ENCODE assay signal across 18 cellular contexts in the genomic region with DNA sequence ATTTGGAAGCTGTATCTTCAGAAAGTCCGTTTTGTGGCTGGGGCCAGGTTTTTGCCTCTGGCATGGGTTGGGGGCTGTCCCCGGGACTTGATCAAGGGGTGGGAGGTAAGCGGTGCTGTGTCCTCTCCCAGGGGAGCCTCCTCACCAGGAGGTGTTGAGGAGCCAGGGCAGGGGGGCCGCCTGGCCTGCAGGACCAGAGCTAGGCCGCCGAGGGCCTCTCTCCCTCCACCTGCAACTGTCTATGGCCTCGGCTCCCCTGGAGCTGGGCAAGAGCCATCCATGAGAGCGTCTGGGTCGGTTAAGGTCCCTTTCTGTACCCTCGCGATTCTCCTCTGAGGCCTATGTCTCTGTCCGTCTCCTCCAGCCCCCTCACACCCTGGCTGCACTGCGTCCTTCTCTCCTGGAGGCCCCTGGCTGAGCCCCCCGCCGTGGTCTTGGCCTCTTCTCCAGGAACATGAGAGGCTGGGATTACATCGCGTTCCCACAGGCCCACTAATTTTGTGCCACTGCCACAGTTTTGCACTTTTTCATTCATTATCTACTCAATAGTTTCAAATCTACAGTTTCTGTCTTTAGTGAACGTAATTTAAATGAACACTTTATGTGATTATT. TPM values are rescaled to one million over a fixed set of nuclear protein-coding genes. Genes with fewer than 3 reads are reported as not detected.
DNase-seq lines count a peak whose midpoint lies in the region; ATAC-seq and TF ChIP-seq lines count a peak whose summit lies in the region.
"Had no signal": no experiment of that assay in that cellular context is flagged by ENCODE, and none has a peak within 500 bp of the region (broad histone marks: within the 10 kb centered on the region; RNA-seq: fewer than 3 reads in every experiment).

No MANE protein-coding gene starts in this region.

- H3K23me2 ChIP-seq in H9 (ENCODE audit: insufficient read length, low read depth, low read length, poor library complexity, severe bottlenecking) = no peaks in the 10 kb centered on the region

- H3K4me2 ChIP-seq in BLaER1 (peak overlapping the region; percentile 62; the same call in 1 of the 2 replicates), H9 (ENCODE audit: insufficient read depth, insufficient read length, low read length) (no peak overlapping the region)
- H3K4me2 ChIP-seq: A549, PC-9 had no signal

- H2BK20ac ChIP-seq in H9 (ENCODE audit: low read depth, low read length, poor library complexity, severe bottlenecking) = no peak overlapping the region

- H3K4me1 ChIP-seq in BLaER1 (peaks cover 28% of the 10 kb centered on the region), H9 (ENCODE audit: insufficient read depth, low read length) (peaks cover 10% of the 10 kb centered on the region; the same call in 1 of the 2 replicates)
- H3K4me1 ChIP-seq: SJSA1 had no signal

- no peak overlapping the region for H3T11ph ChIP-seq in H9 (ENCODE audit: low read length)

- H4K5ac ChIP-seq in H9 (ENCODE audit: insufficient read length, low read depth, low read length) = no peak overlapping the region

- H3K36me3 Mint-ChIP-seq in H9 (ENCODE audit: insufficient read depth in 1 of 3, low read depth in 3 of 3) = no peaks in the 10 kb centered on the region
- H3K36me3 Mint-ChIP-seq in endothelial cell (ENCODE audit: low read depth, unreplicated experiment) = peaks cover 7% of the 10 kb centered on the region
- H3K36me3 Mint-ChIP-seq in nephron (ENCODE audit: low read depth) = no peaks in the 10 kb centered on the region
- H3K36me3 Mint-ChIP-seq in T-helper 2 cell treated with Interferon-gamma antibody and Interleukin-4, amounts not matched to agents 5 μg/mL and 100 μg/mL, for 36 hours (ENCODE audit: low read depth) = no peaks in the 10 kb centered on the region

- no peak overlapping the region for H3K23ac ChIP-seq in H9 (ENCODE audit: insufficient read length, low read depth, low read length)

- H3K27me3 ChIP-seq in BLaER1 = no peaks in the 10 kb centered on the region
- no peaks in the 10 kb centered on the region for H3K27me3 ChIP-seq in H9 (ENCODE audit: insufficient read depth, low read length)
- H3K27me3 ChIP-seq: SJSA1 had no signal

- H3K27ac Mint-ChIP-seq in H9 (peak overlapping the region in 2 of 3 experiments; percentile 54 to 84; a peak in 2 of 7 replicates), endothelial cell (ENCODE audit: unreplicated experiment) (peak overlapping the region; percentile 64), nephron (peak overlapping the region; percentile 9 to 60 (median 42))
- H3K27ac Mint-ChIP-seq in T-helper 2 cell treated with Interferon-gamma antibody and Interleukin-4, amounts not matched to agents 5 μg/mL and 100 μg/mL, for 36 hours = no peak overlapping the region

- H3K4me1 Mint-ChIP-seq in H9 = peaks cover 6 to 9% of the 10 kb centered on the region in 2 experiments
- peaks cover 28% of the 10 kb centered on the region for H3K4me1 Mint-ChIP-seq in endothelial cell (ENCODE audit: unreplicated experiment)
- H3K4me1 Mint-ChIP-seq in nephron = peaks cover 31% of the 10 kb centered on the region
- no peaks in the 10 kb centered on the region for H3K4me1 Mint-ChIP-seq in T-helper 2 cell treated with Interferon-gamma antibody and Interleukin-4, amounts not matched to agents 5 μg/mL and 100 μg/mL, for 36 hours (ENCODE audit: low read depth)

- TF ChIP-seq CTCF in H9 (conservative IDR thresholded peaks at IDR 0.05) (no peak), endothelial cell (IDR thresholded peaks at IDR 0.05; ENCODE audit: unreplicated experiment) (no peak), nephron (IDR thresholded peaks at IDR 0.05; ENCODE audit: unreplicated experiment in 3 of 3) (no peak), omental fat pad (IDR thresholded peaks at IDR 0.05) (no peak)

- H2BK120ac ChIP-seq in H9 (ENCODE audit: low read depth, low read length, poor library complexity, severe bottlenecking) = no peak overlapping the region

- no peak overlapping the region for H2AK5ac ChIP-seq in H9 (ENCODE audit: insufficient read length, low read length)

- H3K9me3 ChIP-seq in BLaER1 (no peaks in the 10 kb centered on the region), H9 (ENCODE audit: control insufficient read depth, low read depth, low read length) (no peaks in the 10 kb centered on the region)
- H3K9me3 ChIP-seq: A549, SJSA1 had no signal

- H3K27me3 Mint-ChIP-seq in H9 (ENCODE audit: low read depth) = no peaks in the 10 kb centered on the region; the same call in 1 of the 2 replicates
- peaks cover 2% of the 10 kb centered on the region for H3K27me3 Mint-ChIP-seq in endothelial cell (ENCODE audit: unreplicated experiment)
- H3K27me3 Mint-ChIP-seq in nephron (ENCODE audit: low read depth) = peaks cover 8% of the 10 kb centered on the region
- H3K27me3 Mint-ChIP-seq in T-helper 2 cell treated with Interferon-gamma antibody and Interleukin-4, amounts not matched to agents 5 μg/mL and 100 μg/mL, for 36 hours (ENCODE audit: low read depth) = no peaks in the 10 kb centered on the region

- peak overlapping the region; percentile 87 for H4K91ac ChIP-seq in H9 (ENCODE audit: insufficient read length, low read depth, low read length)

- H4K20me1 ChIP-seq in BLaER1 = no peaks in the 10 kb centered on the region
- H4K20me1 ChIP-seq in H9 (ENCODE audit: control insufficient read depth, insufficient read depth, insufficient read length) = no peaks in the 10 kb centered on the region

- H3K4me3 Mint-ChIP-seq in H9 = no peak overlapping the region
- no peak overlapping the region for H3K4me3 Mint-ChIP-seq in endothelial cell (ENCODE audit: unreplicated experiment)
- no peak overlapping the region for H3K4me3 Mint-ChIP-seq in nephron
- H3K4me3 Mint-ChIP-seq in T-helper 2 cell treated with Interferon-gamma antibody and Interleukin-4, amounts not matched to agents 5 μg/mL and 100 μg/mL, for 36 hours = no peak overlapping the region

- H3K9ac ChIP-seq in BLaER1 (no peak overlapping the region), H9 (ENCODE audit: extremely low read depth, insufficient read length, low read length) (no peak overlapping the region)

- no peak overlapping the region for H3K56ac ChIP-seq in H9 (ENCODE audit: insufficient read length, low read depth, low read length)

- H3K79me1 ChIP-seq in H9 (ENCODE audit: insufficient read depth, low read depth, low read length, poor library complexity, severe bottlenecking) = no peaks in the 10 kb centered on the region

- H2BK5ac ChIP-seq in H9 (ENCODE audit: insufficient read length, low read length) = no peak overlapping the region

- H4K8ac ChIP-seq in H9 (replicated peaks; ENCODE audit: insufficient read length, low read depth, low read length) = no peak overlapping the region

- no peak overlapping the region for H3K18ac ChIP-seq in H9 (ENCODE audit: insufficient read length, low read depth, low read length)

- ATAC-seq in omental fat pad (ENCODE audit: low FRiP score) (no peak), GM19023 (IDR thresholded peaks at IDR 0.05; ENCODE audit: unreplicated experiment) (no peak)
- ATAC-seq: A549 had no signal

- H3K27ac ChIP-seq in BLaER1 = no peak overlapping the region
- H3K27ac ChIP-seq in H9 (ENCODE audit: insufficient read length, low read depth, low read length) = no peak overlapping the region
- H3K27ac ChIP-seq: A549, C4-2B, PC-9, SJSA1 had no signal

- no peak overlapping the region for H3K4me3 ChIP-seq in BLaER1
- H3K4me3 ChIP-seq: A549, PC-9, SJSA1 had no signal

- peaks cover 2 to 3% of the 10 kb centered on the region in 2 experiments; a peak in 2 of 5 replicates for H3K9me3 Mint-ChIP-seq in H9
- H3K9me3 Mint-ChIP-seq in endothelial cell (ENCODE audit: unreplicated experiment) = no peaks in the 10 kb centered on the region
- no peaks in the 10 kb centered on the region for H3K9me3 Mint-ChIP-seq in nephron
- H3K9me3 Mint-ChIP-seq in T-helper 2 cell treated with Interferon-gamma antibody and Interleukin-4, amounts not matched to agents 5 μg/mL and 100 μg/mL, for 36 hours = no peaks in the 10 kb centered on the region

- WGBS in H9 (ENCODE audit: extremely low coverage, insufficient read length, low lambda C conversion rate) = no CpG with 5 or more reads among the region's 18 CpGs

- DNase-seq in H9 = peak; percentile 22
- no peak for DNase-seq in endothelial cell (ENCODE audit: low spot score)
- DNase-seq in omental fat pad (ENCODE audit: low spot score) = no peak
- DNase-seq in NCI-H1092 treated with DMSO at 0.1 percent for 48 hours (lab: John Stamatoyannopoulos, UW) = no peak
- no peak for DNase-seq in T-helper 2 cell treated with Interferon-gamma antibody and Interleukin-4, amounts not matched to agents 5 μg/mL and 100 μg/mL, for 36 hours (ENCODE audit: low spot score)
- DNase-seq: DMS153, EL, NCI-H1436 treated with DMSO at 0.1 percent for 48 hours, NCI-H2081, NCI-H510A, NCI-H82, PC-9 had no signal

- H3K4ac ChIP-seq in H9 (ENCODE audit: low read depth, low read length) = no peak overlapping the region

- H2BK15ac ChIP-seq in H9 (ENCODE audit: low read depth, low read length) = 0 out of 2 replicates have a peak overlapping the region, but pooled peaks have one; percentile 77

- H3K79me2 ChIP-seq in H9 (ENCODE audit: insufficient read depth, low read length) = no peaks in the 10 kb centered on the region

- H2BK12ac ChIP-seq in H9 (ENCODE audit: insufficient read length, low read depth, low read length) = no peak overlapping the region

- H3K14ac ChIP-seq in H9 (ENCODE audit: insufficient read depth, low read length) = no peak overlapping the region; the same call in 1 of the 2 replicates

- no peaks in the 10 kb centered on the region for H3K36me3 ChIP-seq in BLaER1
- H3K36me3 ChIP-seq: SJSA1 had no signal

- no peak overlapping the region for H2AFZ ChIP-seq in H9 (ENCODE audit: low read length)
- H2AFZ ChIP-seq: PC-9 had no signal

RNA-seq across cellular contexts. Expression of gene CALML5, which starts 20.6 kb away (rescaled TPM):
- not detected in 2 replicates for total RNA-seq in H9 (2021)
- total RNA-seq in endothelial cell (ENCODE audit: unreplicated experiment) = not detected
- total RNA-seq in omental fat pad = not detected
- total RNA-seq: SJSA1 had no signal

RNA-seq across cellular contexts. Expression of gene CALML3, which starts 46.0 kb away (rescaled TPM):
- total RNA-seq in H9 (2021) (not detected in 2 replicates), endothelial cell (ENCODE audit: unreplicated experiment) (not detected), omental fat pad (not detected)
- total RNA-seq: PC-9, SJSA1 had no signal
